3 cellular contexts compared by ENCODE assay signal in genomic region chr3:120677193-120677592, GRCh38. TPM values are rescaled to one million over a fixed set of nuclear protein-coding genes. Genes with fewer than 3 reads are reported as not detected.
"Had no signal": no experiment of that assay in that cellular context is flagged by ENCODE, and none has a peak within 500 bp of the region (broad histone marks: within the 10 kb centered on the region; RNA-seq: fewer than 3 reads in every experiment).

No MANE protein-coding gene starts in this region.

RNA-seq across cellular contexts. Expression of gene HGD, which starts 4.8 kb away (rescaled TPM):
- total RNA-seq: GM23248, H1, HT1080 had no signal
- polyA plus RNA-seq: GM23248 had no signal
